23 cellular contexts compared by ENCODE assay signal in genomic region chr16:71472041-71472440, GRCh38. TPM values are rescaled to one million over a fixed set of nuclear protein-coding genes. Genes with fewer than 3 reads are reported as not detected.
A peak's percentile ranks its signal among the peaks of the same experiment; 100 is the strongest.
DNase-seq lines count a peak whose midpoint lies in the region; ATAC-seq, FAIRE-seq and TF ChIP-seq lines count a peak whose summit lies in the region.
"Had no signal": no experiment of that assay in that cellular context is flagged by ENCODE, and none has a peak within 500 bp of the region (broad histone marks: within the 10 kb centered on the region; RNA-seq: fewer than 3 reads in every experiment).

No MANE protein-coding gene starts in this region.

- H3K27me3 Mint-ChIP-seq in progenitor cell of endocrine pancreas = no peaks in the 10 kb centered on the region
- H3K27me3 Mint-ChIP-seq: CD4-positive, alpha-beta memory T cell had no signal

- no peak overlapping the region for H3K27ac Mint-ChIP-seq in activated naive CD4-positive, alpha-beta T cell treated with anti-CD3 and anti-CD28 coated beads, Interleukin-2, amount 50 U/mL, for 72 hours
- no peak overlapping the region for H3K27ac Mint-ChIP-seq in progenitor cell of endocrine pancreas
- H3K27ac Mint-ChIP-seq: CD4-positive, alpha-beta memory T cell had no signal

- no peak overlapping the region for H3K4me2 ChIP-seq in trophoblast cell (ENCODE audit: low read length)
- H3K4me2 ChIP-seq: A549 had no signal

- no peak overlapping the region for H3K4me3 Mint-ChIP-seq in progenitor cell of endocrine pancreas (ENCODE audit: low read depth)
- H3K4me3 Mint-ChIP-seq: CD4-positive, alpha-beta memory T cell had no signal

- H3K9me3 Mint-ChIP-seq in activated naive CD4-positive, alpha-beta T cell treated with anti-CD3 and anti-CD28 coated beads, Interleukin-2, amount 50 U/mL, for 72 hours = no peaks in the 10 kb centered on the region
- H3K9me3 Mint-ChIP-seq in progenitor cell of endocrine pancreas (ENCODE audit: low read depth) = no peaks in the 10 kb centered on the region
- H3K9me3 Mint-ChIP-seq: CD4-positive, alpha-beta memory T cell had no signal

- no peak overlapping the region for H4K12ac ChIP-seq in trophoblast cell (ENCODE audit: low read depth, low read length)

- no peaks in the 10 kb centered on the region for H3K4me1 Mint-ChIP-seq in progenitor cell of endocrine pancreas (ENCODE audit: low read depth)
- H3K4me1 Mint-ChIP-seq: CD4-positive, alpha-beta memory T cell had no signal

- no peak overlapping the region for H3K14ac ChIP-seq in trophoblast cell (ENCODE audit: low read length)

- H4K8ac ChIP-seq in trophoblast cell (ENCODE audit: low read depth, low read length) = no peak overlapping the region

- no peak overlapping the region for H3K23ac ChIP-seq in trophoblast cell (ENCODE audit: low read length)

- H2BK12ac ChIP-seq in trophoblast cell (ENCODE audit: low read length) = no peak overlapping the region

- no peak overlapping the region for H3K4me3 ChIP-seq in trophoblast cell (ENCODE audit: low read depth, low read length)
- H3K4me3 ChIP-seq: A549, GM12878 had no signal

- no peaks in the 10 kb centered on the region for H3K79me2 ChIP-seq in trophoblast cell (ENCODE audit: control insufficient read depth, insufficient read depth, low read length, poor library complexity)

- H4K91ac ChIP-seq in trophoblast cell (ENCODE audit: low read depth, low read length) = no peak overlapping the region

- no peak for ATAC-seq in activated naive CD4-positive, alpha-beta T cell treated with anti-CD3 and anti-CD28 coated beads, Interleukin-2, amount 50 U/mL, for 72 hours
- ATAC-seq: A549, GM12878 had no signal

- no peak overlapping the region for H3K18ac ChIP-seq in trophoblast cell (ENCODE audit: low read length)

- H3K9ac ChIP-seq in trophoblast cell (ENCODE audit: low read length) = no peak overlapping the region

- WGBS in trophoblast cell (ENCODE audit: extremely low coverage, insufficient coverage, insufficient read length) = no CpG with 5 or more reads among the region's 2 CpGs

- no peak overlapping the region for H3K4ac ChIP-seq in trophoblast cell (ENCODE audit: low read depth, low read length)

- TF ChIP-seq POLR2A in GM12892 (IDR thresholded peaks at IDR 0.05; ENCODE audit: low read depth, low read length) = no peak

- H2AFZ ChIP-seq in trophoblast cell (ENCODE audit: insufficient read depth, low read length, poor library complexity) = no peak overlapping the region

- no peaks in the 10 kb centered on the region for H3K79me1 ChIP-seq in trophoblast cell (ENCODE audit: low read length)

- no peaks in the 10 kb centered on the region for H3K4me1 ChIP-seq in trophoblast cell (ENCODE audit: control insufficient read depth in 1 of 2, insufficient read depth in 2 of 2, low read length in 2 of 2)
- H3K4me1 ChIP-seq: A549 had no signal

- H2BK120ac ChIP-seq in trophoblast cell (ENCODE audit: insufficient read depth, low read length, poor library complexity) = no peak overlapping the region

- H2AK5ac ChIP-seq in trophoblast cell (ENCODE audit: low read length) = no peak overlapping the region

- no peaks in the 10 kb centered on the region for H3K27me3 ChIP-seq in trophoblast cell (ENCODE audit: insufficient read depth, low read length)

- peaks cover 0 to 3% of the 10 kb centered on the region in 2 experiments for H3K36me3 ChIP-seq in trophoblast cell (ENCODE audit: control insufficient read depth in 1 of 2, insufficient read depth in 2 of 2, low read length in 2 of 2)

- no peak for FAIRE-seq in GM12892 (lab: Jason Lieb, UNC)
- FAIRE-seq: A549, GM12878, H1 had no signal

- H3K9me3 ChIP-seq in trophoblast cell (ENCODE audit: insufficient read depth, low read depth, low read length) = no peaks in the 10 kb centered on the region

- peaks cover 0 to 5% of the 10 kb centered on the region in 2 donors for H3K36me3 Mint-ChIP-seq in activated naive CD4-positive, alpha-beta T cell treated with anti-CD3 and anti-CD28 coated beads, Interleukin-2, amount 50 U/mL, for 72 hours
- H3K36me3 Mint-ChIP-seq in progenitor cell of endocrine pancreas (ENCODE audit: insufficient read depth) = peaks cover 14% of the 10 kb centered on the region

- no peak overlapping the region for H3K27ac ChIP-seq in trophoblast cell (ENCODE audit: low read depth, low read length)
- H3K27ac ChIP-seq: A549 had no signal

- H2BK5ac ChIP-seq in trophoblast cell (ENCODE audit: low read depth, low read length, poor library complexity) = no peak overlapping the region

- peak; percentile 63 for DNase-seq in EH (ENCODE audit: low read depth)
- DNase-seq in RPMI7951 (ENCODE audit: low read depth) = peak; percentile 27
- DNase-seq in astrocyte of the hippocampus (ENCODE audit: low read depth, low spot score) = peak; percentile 7
- DNase-seq in trophoblast cell = peak; percentile 60 to 68
- DNase-seq in activated naive CD4-positive, alpha-beta T cell treated with anti-CD3 and anti-CD28 coated beads, Interleukin-2, amount 50 U/mL, for 72 hours (ENCODE audit: low spot score in 2 of 2) = no peak
- DNase-seq in GM12892 (ENCODE audit: insufficient read length) = no peak
- no peak for DNase-seq in progenitor cell of endocrine pancreas (ENCODE audit: low spot score, unreplicated experiment)
- no peak for DNase-seq in cerebellar nuclear complex (lab: John Stamatoyannopoulos, UW)
- DNase-seq: 8988T; C1 segment of cervical spinal cord; Calu3; CD4-positive, alpha-beta memory T cell; COR-L47; DMS53; DMS79 treated with DMSO at 0.1 percent for 48 hours; GDM1; H7; HCEC 1CT had no signal

- TF ChIP-seq CTCF in progenitor cell of endocrine pancreas (IDR thresholded peaks at IDR 0.05; ENCODE audit: unreplicated experiment) = no peak

RNA-seq across cellular contexts. Expression of gene ZNF23, which starts 10.0 kb away (rescaled TPM):
- 9.1 and 10.2 TPM in 2 replicates for total RNA-seq in RPMI7951 (2014; rRNA removed; shearing (Covaris generic))
- polyA plus RNA-seq in trophoblast cell (2013) = 4.1 and 4.3 TPM in 2 replicates
- 1 to 10 TPM; 4.5 to 9.5 TPM for total RNA-seq in activated naive CD4-positive, alpha-beta T cell treated with anti-CD3 and anti-CD28 coated beads, Interleukin-2, amount 50 U/mL, for 72 hours
- 11.2 TPM for polyA plus RNA-seq in GM12892 (2012; ENCODE audit: missing spikeins)
- 11.4 and 11.8 TPM in 2 replicates for total RNA-seq in progenitor cell of endocrine pancreas

RNA-seq across cellular contexts. Expression of gene ZNF19, which starts 17.1 kb away (rescaled TPM):
- total RNA-seq in RPMI7951 (2014; rRNA removed; shearing (Covaris generic)) = 2.2 and 3.8 TPM in 2 replicates
- 1.3 and 1.5 TPM in 2 replicates for polyA plus RNA-seq in trophoblast cell (2013)
- 1 to 10 TPM; 1.1 to 2.4 TPM for total RNA-seq in activated naive CD4-positive, alpha-beta T cell treated with anti-CD3 and anti-CD28 coated beads, Interleukin-2, amount 50 U/mL, for 72 hours
- polyA plus RNA-seq in GM12892 (2012; ENCODE audit: missing spikeins) = 2.8 TPM
- 15.7 and 17.1 TPM in 2 replicates for total RNA-seq in progenitor cell of endocrine pancreas

RNA-seq across cellular contexts. Expression of gene TLE7, which starts 30.2 kb away (rescaled TPM):
- not detected in 2 replicates for total RNA-seq in RPMI7951 (2014; rRNA removed; shearing (Covaris generic))
- polyA plus RNA-seq in trophoblast cell (2013) = not detected in 2 replicates
- not detected for total RNA-seq in activated naive CD4-positive, alpha-beta T cell treated with anti-CD3 and anti-CD28 coated beads, Interleukin-2, amount 50 U/mL, for 72 hours
- polyA plus RNA-seq in GM12892 (2012; ENCODE audit: missing spikeins) = not detected
- total RNA-seq in progenitor cell of endocrine pancreas = not detected in 2 replicates
- total RNA-seq: Calu3; CD4-positive, alpha-beta memory T cell; Daoy; GM12878; H1; H7 had no signal
- polyA plus RNA-seq: A549; BJ; CD4-positive, alpha-beta memory T cell; GM12878 had no signal

RNA-seq across cellular contexts. Expression of gene CHST4, which starts 54.2 kb away (rescaled TPM):
- total RNA-seq in RPMI7951 (2014; rRNA removed; shearing (Covaris generic)) = not detected in 2 replicates
- 0.12 TPM in 2 replicates for polyA plus RNA-seq in trophoblast cell (2013)
- not detected for total RNA-seq in activated naive CD4-positive, alpha-beta T cell treated with anti-CD3 and anti-CD28 coated beads, Interleukin-2, amount 50 U/mL, for 72 hours
- polyA plus RNA-seq in GM12892 (2012; ENCODE audit: missing spikeins) = 0.19 TPM
- total RNA-seq in progenitor cell of endocrine pancreas = 0.16 TPM in 1 of 2 replicates, not detected in the other
- total RNA-seq: CD4-positive, alpha-beta memory T cell had no signal
- polyA plus RNA-seq: BJ; CD4-positive, alpha-beta memory T cell had no signal

Comparison
In these comparisons a context has a peak if more than half of its experiments do, and no peak if none do; other contexts are left out.
1. DNase-seq: peak in EH (single experiment), RPMI7951 (single experiment), astrocyte of the hippocampus (single experiment) and trophoblast cell (2 of 2); none in activated naive CD4-positive, alpha-beta T cell treated with anti-CD3 and anti-CD28 coated beads, Interleukin-2, amount 50 U/mL, for 72 hours (0 of 2), GM12892 (single experiment), progenitor cell of endocrine pancreas (single experiment) and cerebellar nuclear complex (0 of 2).